Comparison of ENCODE assay signal across 18 cellular contexts in genomic region chr19:2409352-2409912, GRCh38. TPM values are rescaled to one million over a fixed set of nuclear protein-coding genes. Genes with fewer than 3 reads are reported as not detected.
DNase-seq lines count a peak whose midpoint lies in the region; ATAC-seq and TF ChIP-seq lines count a peak whose summit lies in the region.
"Had no signal": no experiment of that assay in that cellular context is flagged by ENCODE, and none has a peak within 500 bp of the region (broad histone marks: within the 10 kb centered on the region; RNA-seq: fewer than 3 reads in every experiment).

No MANE protein-coding gene starts in this region.

- H3K9ac ChIP-seq in IMR-90 (ENCODE audit: low read depth, low read length) = no peak overlapping the region
- H3K9ac ChIP-seq: BLaER1, GM23248 had no signal

- no peak overlapping the region for H2BK5ac ChIP-seq in IMR-90 (ENCODE audit: low read depth, low read length, poor library complexity, severe bottlenecking)

- no peak overlapping the region for H2AK5ac ChIP-seq in IMR-90 (ENCODE audit: low read depth, low read length)

- ATAC-seq in activated naive CD4-positive, alpha-beta T cell treated with anti-CD3 and anti-CD28 coated beads, Interleukin-2, amount 50 U/mL, for 72 hours = no peak
- no peak for ATAC-seq in IMR-90 (ENCODE audit: low read depth)

- dilution Hi-C loops in IMR-90 (cut with HindIII; ENCODE audit: low sequenced_read_pairs, unreplicated experiment) = no loop called here

- TF ChIP-seq POLR2A in IMR-90 (IDR thresholded peaks at IDR 0.05; ENCODE audit: low read depth, low read length) = no peak

- no peak overlapping the region for H3K27ac ChIP-seq in IMR-90 (ENCODE audit: insufficient read depth, low read length)
- H3K27ac ChIP-seq: BLaER1, GM23248 had no signal

- peaks cover 3% of the 10 kb centered on the region; the same call in 1 of the 2 replicates for H3K27me3 ChIP-seq in IMR-90 (ENCODE audit: control insufficient read depth, insufficient read depth, low read length)
- H3K27me3 ChIP-seq: BLaER1 had no signal

- CTCF ChIA-PET in activated naive CD4-positive, alpha-beta T cell treated with anti-CD3 and anti-CD28 coated beads for 36 hours (lab: Charles Lee) = interaction anchor here (0.8 kb wide), 1 partner anchor 17 kb away, joined by 4 read pairs; no protein-coding TSS in a partner anchor
- CTCF ChIA-PET in IMR-90 (lab: Yijun Ruan, JAX) = no interaction called here

- H3K36me3 ChIP-seq in IMR-90 (ENCODE audit: control insufficient read depth, insufficient read depth, low read length) = no peaks in the 10 kb centered on the region
- H3K36me3 ChIP-seq: BLaER1, HAP-1 had no signal

- no peak overlapping the region for H2BK15ac ChIP-seq in IMR-90 (ENCODE audit: low read depth, low read length)

- no peak overlapping the region for H2BK120ac ChIP-seq in IMR-90 (ENCODE audit: low read depth, low read length)

- H3K27ac Mint-ChIP-seq in activated naive CD4-positive, alpha-beta T cell treated with anti-CD3 and anti-CD28 coated beads, Interleukin-2, amount 50 U/mL, for 72 hours = peak overlapping the region; percentile 64 to 85
- H3K27ac Mint-ChIP-seq in activated naive CD4-positive, alpha-beta T cell treated with anti-CD3 and anti-CD28 coated beads for 36 hours = no peak overlapping the region
- no peak overlapping the region for H3K27ac Mint-ChIP-seq in neural crest cell (ENCODE audit: unreplicated experiment)
- H3K27ac Mint-ChIP-seq: CD4-positive, alpha-beta memory T cell; HFFc6 had no signal

- peak overlapping the region; percentile 16 for H2AK9ac ChIP-seq in IMR-90 (replicated peaks; ENCODE audit: low read depth, low read length, poor library complexity)

- TF ChIP-seq CTCF in IMR-90 (conservative IDR thresholded peaks at IDR 0.05; ENCODE audit: low read depth, low read length) = no peak
- TF ChIP-seq CTCF in neural crest cell (conservative IDR thresholded peaks at IDR 0.05) = no peak

- no peak overlapping the region for H3K23ac ChIP-seq in IMR-90 (ENCODE audit: low read depth, low read length)

- intact Hi-C loops in activated naive CD4-positive, alpha-beta T cell treated with anti-CD3 and anti-CD28 coated beads for 36 hours (cut with micrococcal nuclease) = no loop called here
- intact Hi-C loops in IMR-90 (cut with micrococcal nuclease) = no loop called here

- in situ Hi-C loops in IMR-90 (cut with MboI; ENCODE audit: low sequenced_read_pairs) = no loop called here

- no peak overlapping the region for H2BK20ac ChIP-seq in IMR-90 (ENCODE audit: low read depth, low read length)

- no peaks in the 10 kb centered on the region for H3K4me1 ChIP-seq in IMR-90 (ENCODE audit: control insufficient read depth, insufficient read depth, low read length)
- H3K4me1 ChIP-seq: HAP-1 had no signal

- 93% methylated on average over 4 of the region's 7 CpGs; no CpG with 5 or more reads in 1 of the 2 experiments for WGBS in IMR-90 (ENCODE audit: extremely low coverage in 2 of 2, insufficient read length in 1 of 2), 2 experiments

- H3K4me3 Mint-ChIP-seq in activated naive CD4-positive, alpha-beta T cell treated with anti-CD3 and anti-CD28 coated beads for 36 hours = no peak overlapping the region
- H3K4me3 Mint-ChIP-seq in neural crest cell = peak overlapping the region; percentile 41
- H3K4me3 Mint-ChIP-seq: CD14-positive monocyte; CD4-positive, alpha-beta memory T cell; HFFc6 had no signal

- H3K56ac ChIP-seq in IMR-90 (ENCODE audit: extremely low read depth, insufficient read depth, low read length) = no peak overlapping the region

- H4K5ac ChIP-seq in IMR-90 (ENCODE audit: low read depth, low read length) = no peak overlapping the region

- POLR2A ChIA-PET in IMR-90 (lab: Charles Lee; ENCODE audit: unreplicated experiment) = no interaction called here

- H4K91ac ChIP-seq in IMR-90 (ENCODE audit: insufficient read depth, low read depth, low read length) = no peak overlapping the region

- H3K4me1 Mint-ChIP-seq in activated naive CD4-positive, alpha-beta T cell treated with anti-CD3 and anti-CD28 coated beads for 36 hours (ENCODE audit: low read depth) = no peaks in the 10 kb centered on the region
- H3K4me1 Mint-ChIP-seq in neural crest cell = no peaks in the 10 kb centered on the region

- peaks cover 0 to 4% of the 10 kb centered on the region in 2 donors for H3K9me3 Mint-ChIP-seq in activated naive CD4-positive, alpha-beta T cell treated with anti-CD3 and anti-CD28 coated beads, Interleukin-2, amount 50 U/mL, for 72 hours
- no peaks in the 10 kb centered on the region for H3K9me3 Mint-ChIP-seq in activated naive CD4-positive, alpha-beta T cell treated with anti-CD3 and anti-CD28 coated beads for 36 hours
- no peaks in the 10 kb centered on the region for H3K9me3 Mint-ChIP-seq in neural crest cell
- H3K9me3 Mint-ChIP-seq: CD4-positive, alpha-beta memory T cell had no signal

- no peak overlapping the region for H3K18ac ChIP-seq in IMR-90 (ENCODE audit: low read depth, low read length)

- H3K14ac ChIP-seq in IMR-90 (replicated peaks; ENCODE audit: low read depth, low read length) = no peak overlapping the region

- no peak for TF ChIP-seq RAD21 in IMR-90 (IDR thresholded peaks at IDR 0.05; ENCODE audit: low read length)

- H3K27me3 Mint-ChIP-seq in activated naive CD4-positive, alpha-beta T cell treated with anti-CD3 and anti-CD28 coated beads for 36 hours (ENCODE audit: low read depth) = peaks cover 5% of the 10 kb centered on the region
- H3K27me3 Mint-ChIP-seq in neural crest cell (ENCODE audit: low read depth) = peaks cover 11% of the 10 kb centered on the region

- H3K79me1 ChIP-seq in IMR-90 (ENCODE audit: low read depth in 1 of 2, low read length in 2 of 2) = no peaks in the 10 kb centered on the region

- no peaks in the 10 kb centered on the region for H3K36me3 Mint-ChIP-seq in activated naive CD4-positive, alpha-beta T cell treated with anti-CD3 and anti-CD28 coated beads, Interleukin-2, amount 50 U/mL, for 72 hours
- no peaks in the 10 kb centered on the region for H3K36me3 Mint-ChIP-seq in activated naive CD4-positive, alpha-beta T cell treated with anti-CD3 and anti-CD28 coated beads for 36 hours (ENCODE audit: low read depth)
- no peaks in the 10 kb centered on the region for H3K36me3 Mint-ChIP-seq in neural crest cell (ENCODE audit: low read depth)
- H3K36me3 Mint-ChIP-seq: CD14-positive monocyte; CD4-positive, alpha-beta memory T cell had no signal

- H3K9me1 ChIP-seq in IMR-90 (ENCODE audit: insufficient read depth, low read length) = no peaks in the 10 kb centered on the region

- H3K4ac ChIP-seq in IMR-90 (ENCODE audit: low read depth, low read length) = no peak overlapping the region

- DNase-seq in activated naive CD4-positive, alpha-beta T cell treated with anti-CD3 and anti-CD28 coated beads, Interleukin-2, amount 50 U/mL, for 72 hours (ENCODE audit: low spot score in 2 of 2) = no peak
- DNase-seq in activated naive CD4-positive, alpha-beta T cell treated with anti-CD3 and anti-CD28 coated beads for 36 hours = no peak
- DNase-seq in IMR-90 = no peak
- no peak for DNase-seq in neural crest cell (ENCODE audit: low read depth, low spot score)
- no peak for DNase-seq in stimulated activated naive CD4-positive, alpha-beta T cell treated with Interleukin-2 at 50 U/mL for 16 hours (lab: John Stamatoyannopoulos, UW)
- no peak for DNase-seq in OCI-M1 (lab: John Stamatoyannopoulos, UW)
- no peak for DNase-seq in NCI-H82 treated with DMSO at 0.1 percent for 48 hours (lab: John Stamatoyannopoulos, UW; ENCODE audit: unreplicated experiment)
- DNase-seq: 8988T; CD4-positive, alpha-beta memory T cell; DMS79 treated with DMSO at 0.1 percent for 48 hours; GF-D8; GM23248; HFFc6 had no signal

- H4K8ac ChIP-seq in IMR-90 (ENCODE audit: low read depth in 2 of 2, low read length in 2 of 2) = no peak overlapping the region

- no peak overlapping the region for H2AFZ ChIP-seq in IMR-90 (replicated peaks; ENCODE audit: low read length, poor library complexity)
- H2AFZ ChIP-seq: GM23248 had no signal

- no peaks in the 10 kb centered on the region for H4K20me1 ChIP-seq in IMR-90 (ENCODE audit: insufficient read depth, low read length)
- H4K20me1 ChIP-seq: BLaER1 had no signal

- H3K4me3 ChIP-seq in IMR-90 (ENCODE audit: insufficient read depth, low read depth, low read length) = no peak overlapping the region
- H3K4me3 ChIP-seq: BLaER1, GM23248, HAP-1 had no signal

- no TSS peak for BruUV-seq in IMR-90 (replicated peaks; lab: Mats Ljungman, UMichigan)

- H3K4me2 ChIP-seq in IMR-90 (ENCODE audit: low read depth, low read length) = no peak overlapping the region
- H3K4me2 ChIP-seq: BLaER1 had no signal

- peaks cover 14% of the 10 kb centered on the region for H3K9me3 ChIP-seq in IMR-90 (ENCODE audit: control insufficient read depth, insufficient read depth, low read length)

TF ChIP-seq in IMR-90, 13 proteins besides CTCF, POLR2A, EP300 and RAD21 (continues in another document):
- TF ChIP-seq RFX5 (IDR thresholded peaks at IDR 0.05; ENCODE audit: low read depth, low read length) = no peak
- no peak for TF ChIP-seq BHLHE40 (IDR thresholded peaks at IDR 0.05; ENCODE audit: low read depth, low read length)
- TF ChIP-seq MAZ (IDR thresholded peaks at IDR 0.05; ENCODE audit: borderline replicate concordance, low read depth, low read length) = no peak

RNA-seq across cellular contexts. Expression of gene TIMM13, which starts 18.0 kb away (rescaled TPM):
- total RNA-seq in activated naive CD4-positive, alpha-beta T cell treated with anti-CD3 and anti-CD28 coated beads, Interleukin-2, amount 50 U/mL, for 72 hours = 100 to 1,000 TPM in 1 of 2 donors, 10 to 100 TPM in 1; 46.5 to 103 TPM
- 10 to 100 TPM; 67.3 to 70.8 TPM for total RNA-seq in activated naive CD4-positive, alpha-beta T cell treated with anti-CD3 and anti-CD28 coated beads for 36 hours
- total RNA-seq in IMR-90 (2012; rRNA removed) (21.0 and 29.2 TPM in 2 replicates), neural crest cell (145 and 155 TPM in 2 replicates)
- 62.3 and 93.7 TPM in 2 replicates for polyA plus RNA-seq in IMR-90 (2012; rRNA removed)
- 73.2 and 85.8 TPM in 2 replicates for polyA plus RNA-seq in IMR-90 (2012; cell fraction: cytosol; rRNA removed)
- polyA plus RNA-seq in IMR-90 (2012; cell fraction: nucleus; rRNA removed; ENCODE audit: low replicate concordance) = 30.1 and 56.4 TPM in 2 replicates

RNA-seq across cellular contexts. Expression of gene LMNB2, which starts 47.3 kb away (rescaled TPM):
- total RNA-seq in activated naive CD4-positive, alpha-beta T cell treated with anti-CD3 and anti-CD28 coated beads, Interleukin-2, amount 50 U/mL, for 72 hours = 10 to 100 TPM; 46.7 to 94.0 TPM
- total RNA-seq in activated naive CD4-positive, alpha-beta T cell treated with anti-CD3 and anti-CD28 coated beads for 36 hours = 100 to 1,000 TPM in 1 of 2 experiments, 10 to 100 TPM in 1; 97.7 to 101 TPM
- 104 and 108 TPM in 2 replicates for total RNA-seq in IMR-90 (2012; rRNA removed)
- 106 and 117 TPM in 2 replicates for polyA plus RNA-seq in IMR-90 (2012; rRNA removed)
- 57.0 and 66.3 TPM in 2 replicates for polyA plus RNA-seq in IMR-90 (2012; cell fraction: cytosol; rRNA removed)
- polyA plus RNA-seq in IMR-90 (2012; cell fraction: nucleus; rRNA removed; ENCODE audit: low replicate concordance) = 88.6 and 109 TPM in 2 replicates
- total RNA-seq in neural crest cell = 201 and 206 TPM in 2 replicates

RNA-seq across cellular contexts. Expression of gene TMPRSS9, which starts 49.4 kb away (rescaled TPM):
- not detected for total RNA-seq in activated naive CD4-positive, alpha-beta T cell treated with anti-CD3 and anti-CD28 coated beads, Interleukin-2, amount 50 U/mL, for 72 hours
- total RNA-seq in activated naive CD4-positive, alpha-beta T cell treated with anti-CD3 and anti-CD28 coated beads for 36 hours = not detected
- total RNA-seq in IMR-90 (2012; rRNA removed) (not detected in 2 replicates), neural crest cell (0.12 TPM in 1 of 2 replicates, not detected in the other)
- not detected in 2 replicates for polyA plus RNA-seq in IMR-90 (2012; rRNA removed)
- not detected in 2 replicates for polyA plus RNA-seq in IMR-90 (2012; cell fraction: cytosol; rRNA removed)
- polyA plus RNA-seq in IMR-90 (2012; cell fraction: nucleus; rRNA removed; ENCODE audit: low replicate concordance) = 0.07 and 0.09 TPM in 2 replicates
- total RNA-seq: A673; CD4-positive, alpha-beta memory T cell; GM23248; HFFc6 had no signal
- polyA plus RNA-seq: AG04450; CD4-positive, alpha-beta memory T cell had no signal

Comparison
In these comparisons a context has a peak if more than half of its experiments do, and no peak if none do; other contexts are left out.
1. H3K27ac Mint-ChIP-seq: peak in activated naive CD4-positive, alpha-beta T cell treated with anti-CD3 and anti-CD28 coated beads, Interleukin-2, amount 50 U/mL, for 72 hours (2 of 2); none in activated naive CD4-positive, alpha-beta T cell treated with anti-CD3 and anti-CD28 coated beads for 36 hours (single experiment) and neural crest cell (single experiment).